Comparison of ENCODE assay signal across 8 cellular contexts in the genomic region with DNA sequence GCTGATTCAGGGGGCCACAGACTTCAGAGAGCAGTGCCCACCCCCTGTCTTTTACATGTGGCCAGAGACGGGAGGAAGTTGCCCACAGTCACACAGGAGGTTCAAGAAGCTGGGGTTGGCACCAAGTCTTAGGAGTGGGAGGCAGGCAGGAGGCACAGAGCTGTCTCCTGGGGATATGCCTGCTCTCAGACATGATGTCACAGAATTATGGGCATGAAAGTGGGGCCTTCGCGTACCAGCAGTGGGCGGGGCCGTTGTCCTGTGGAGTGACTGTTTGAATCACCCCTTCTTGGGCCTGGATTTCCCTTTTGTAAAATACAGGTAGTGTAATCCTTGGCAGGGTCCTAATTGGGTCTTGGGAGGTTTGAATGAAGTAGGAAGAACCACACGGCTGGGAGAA.
DNase-seq lines count a peak whose midpoint lies in the region; ATAC-seq, FAIRE-seq and TF ChIP-seq lines count a peak whose summit lies in the region.

No MANE protein-coding gene starts in this region.

- peaks cover 0 to 2% (median 0%) of the 10 kb centered on the region in 7 donors for H3K9me3 Mint-ChIP-seq in CD14-positive monocyte

- H3K4me3 Mint-ChIP-seq in CD14-positive monocyte: peak overlapping the region; percentile 37 to 63

- H3K27me3 ChIP-seq in dorsolateral prefrontal cortex (no peaks in the 10 kb centered on the region), small intestine (ENCODE audit: control insufficient read depth in 2 of 2, insufficient read depth in 2 of 2, low read length in 2 of 2) (no peaks in the 10 kb centered on the region)

- DNase-seq in CD14-positive monocyte (ENCODE audit: low spot score): peak; percentile 83
- DNase-seq in dorsolateral prefrontal cortex: no peak
- no peak for DNase-seq in small intestine
- DNase-seq in NCI-H69 (lab: John Stamatoyannopoulos, UW): no peak
- DNase-seq in foreskin melanocyte: no peak
- no peak for DNase-seq in NCI-H146 (lab: John Stamatoyannopoulos, UW)

- ATAC-seq in GM19467 (IDR thresholded peaks at IDR 0.05; ENCODE audit: unreplicated experiment): peak; percentile 32
- peak; percentile 26 for ATAC-seq in HG03571 (IDR thresholded peaks at IDR 0.05; ENCODE audit: unreplicated experiment)

- peaks cover 91% of the 10 kb centered on the region for H3K4me1 Mint-ChIP-seq in CD14-positive monocyte

- peaks cover 58 to 72% of the 10 kb centered on the region in 2 donors for H3K36me3 Mint-ChIP-seq in CD14-positive monocyte

- no peak for TF ChIP-seq CTCF in CD14-positive monocyte (IDR thresholded peaks at IDR 0.05)
- no peak for TF ChIP-seq CTCF in dorsolateral prefrontal cortex (IDR thresholded peaks at IDR 0.05 in 54 of 56, conservative IDR thresholded peaks at IDR 0.05 in 2 of 56; ENCODE audit: low read depth in 1 of 56, partially characterized antibody in 56 of 56)

- H3K4me3 ChIP-seq in dorsolateral prefrontal cortex (no peak overlapping the region), small intestine (ENCODE audit: low read depth in 1 of 2, low read length in 2 of 2) (no peak overlapping the region)

- intact Hi-C loops in CD14-positive monocyte (cut with micrococcal nuclease): loop anchor here in 1 of 2 donors (2.0 to 10.0 kb wide), 4 partner anchors 15 to 511 kb away; no protein-coding TSS in a partner anchor
- intact Hi-C loops in dorsolateral prefrontal cortex (cut with DNase I): loop anchor here in 1 of 2 donors (5.0 to 10.0 kb wide), 2 partner anchors 59 to 301 kb away; no protein-coding TSS in a partner anchor

- peaks cover 0 to 3% of the 10 kb centered on the region in 2 donors for H3K36me3 ChIP-seq in small intestine (ENCODE audit: control insufficient read depth in 2 of 2, insufficient read depth in 2 of 2, low read length in 2 of 2)

- H3K4me1 ChIP-seq in small intestine (ENCODE audit: control insufficient read depth in 2 of 2, insufficient read depth in 1 of 2, low read depth in 1 of 2, low read length in 1 of 2): peaks cover 0 to 5% of the 10 kb centered on the region in 2 donors

- 64 to 67% (median 67%) methylated on average over 6 of the region's 6 CpGs for WGBS in small intestine, 3 donors

- H3K27ac Mint-ChIP-seq in CD14-positive monocyte: peak overlapping the region; percentile 99 to 100 (median 99)

- H3K27ac ChIP-seq in dorsolateral prefrontal cortex (peak overlapping the region in 58 of 59 donors; percentile 68 to 97 (median 86)), small intestine (ENCODE audit: low read depth in 1 of 2, low read length in 1 of 2) (peak overlapping the region; percentile 52 to 88)

- H3K27me3 Mint-ChIP-seq in CD14-positive monocyte (ENCODE audit: low read depth in 3 of 3): peaks cover 0 to 3% (median 0%) of the 10 kb centered on the region in 3 donors

- FAIRE-seq in small intestine (lab: Jason Lieb, UNC): no peak

- no peaks in the 10 kb centered on the region for H3K9me3 ChIP-seq in small intestine (ENCODE audit: control insufficient read depth, low read depth)
